ENCODE assay signal across 10 cellular contexts in the genomic region with DNA sequence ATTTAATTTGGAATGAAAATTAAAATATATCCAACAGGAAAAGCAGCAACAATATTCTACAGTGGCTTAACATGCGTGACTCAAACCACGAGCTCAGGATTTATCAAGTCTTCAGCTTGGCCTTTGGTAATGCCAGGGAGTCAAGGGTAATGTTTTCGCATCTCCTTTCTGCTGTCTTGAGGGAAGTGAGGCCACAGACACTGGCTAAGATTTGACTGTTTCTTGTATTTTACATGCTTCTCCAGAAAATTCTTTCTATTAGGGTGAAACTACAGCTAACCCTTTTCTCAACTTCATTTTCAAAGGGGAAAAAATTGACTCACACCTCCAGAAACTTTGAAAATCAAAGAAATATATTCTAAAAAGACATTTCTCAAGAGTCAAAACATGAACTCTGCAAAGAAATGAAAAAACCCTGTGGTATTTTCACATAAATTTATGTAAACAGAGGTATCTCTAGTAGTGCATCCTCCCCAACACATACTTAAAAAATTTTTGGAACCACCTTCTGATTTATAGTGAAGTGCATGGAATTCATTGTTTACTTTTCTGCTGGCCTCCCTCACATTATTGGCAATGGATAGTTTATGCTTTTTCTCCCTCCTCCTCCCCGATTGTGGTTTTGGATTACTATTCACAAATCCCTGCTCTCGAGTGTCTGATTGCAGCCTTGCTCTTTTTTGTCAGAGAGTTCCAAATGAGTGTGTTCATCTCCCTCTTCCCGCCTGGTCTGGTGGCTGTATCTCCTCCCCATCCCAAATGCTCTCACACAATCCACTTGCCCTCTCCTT. TPM values are rescaled to one million over a fixed set of nuclear protein-coding genes. Genes with fewer than 3 reads are reported as not detected.
DNase-seq lines count a peak whose midpoint lies in the region; ATAC-seq and TF ChIP-seq lines count a peak whose summit lies in the region.
"Had no signal": no experiment of that assay in that cellular context is flagged by ENCODE, and none has a peak within 500 bp of the region (broad histone marks: within the 10 kb centered on the region; RNA-seq: fewer than 3 reads in every experiment).

No MANE protein-coding gene starts in this region.

- POLR2A ChIA-PET in CD8-positive, alpha-beta T cell (lab: Charles Lee) = interaction anchor here (4.7 kb wide), 1 partner anchor 13 kb away, joined by 21 read pairs; no protein-coding TSS in a partner anchor

- H3K27me3 ChIP-seq in CD8-positive, alpha-beta T cell (ENCODE audit: insufficient read depth, low read length) = no peaks in the 10 kb centered on the region
- no peaks in the 10 kb centered on the region for H3K27me3 ChIP-seq in adipocyte (replicated peaks; ENCODE audit: control insufficient read depth, insufficient read depth, low read length)
- no peaks in the 10 kb centered on the region for H3K27me3 ChIP-seq in neuronal stem cell (ENCODE audit: control insufficient read depth in 3 of 3, insufficient read depth in 3 of 3, low read depth in 1 of 3, low read length in 3 of 3)

- no peak overlapping the region for H3K4me3 Mint-ChIP-seq in CD8-positive, alpha-beta T cell
- H3K4me3 Mint-ChIP-seq: activated naive CD8-positive, alpha-beta T cell had no signal

- CTCF ChIA-PET in CD8-positive, alpha-beta T cell (lab: Charles Lee) = interaction anchor here (1.5 kb wide), 1 partner anchor 14 kb away, joined by 7 read pairs; no protein-coding TSS in a partner anchor

- no peak overlapping the region for H3K18ac ChIP-seq in neuronal stem cell (ENCODE audit: low read length)

- no peaks in the 10 kb centered on the region for H3K9me3 Mint-ChIP-seq in CD8-positive, alpha-beta T cell

- no peak for TF ChIP-seq CTCF in CD8-positive, alpha-beta T cell (IDR thresholded peaks at IDR 0.05)
- no peak for TF ChIP-seq CTCF in mucosa of descending colon (IDR thresholded peaks at IDR 0.05)

- peaks cover 63% of the 10 kb centered on the region for H3K36me3 Mint-ChIP-seq in CD8-positive, alpha-beta T cell

- peak overlapping the region; percentile 9 for H3K27ac Mint-ChIP-seq in CD8-positive, alpha-beta T cell
- H3K27ac Mint-ChIP-seq: activated naive CD8-positive, alpha-beta T cell had no signal

- no CpG with 5 or more reads among the region's 6 CpGs for WGBS in neuronal stem cell (ENCODE audit: extremely low coverage in 2 of 2, insufficient read length in 2 of 2, insufficient replicate concordance in 1 of 2), 2 donors

- no peak for DNase-seq in CD8-positive, alpha-beta T cell
- DNase-seq in HS-5 (ENCODE audit: low read depth) = peak; percentile 57
- peak; percentile 68 for DNase-seq in adipocyte (ENCODE audit: low read depth)
- DNase-seq in neuronal stem cell (ENCODE audit: low spot score) = no peak
- DNase-seq in DMS79 treated with DMSO at 0.1 percent for 48 hours (lab: John Stamatoyannopoulos, UW) = no peak
- DNase-seq in retina = no peak
- DNase-seq in mucosa of descending colon = no peak

- H2BK12ac ChIP-seq in neuronal stem cell (ENCODE audit: low read length) = no peak overlapping the region

- no peak overlapping the region for H3K4ac ChIP-seq in neuronal stem cell (ENCODE audit: low read length)

- ATAC-seq in CD8-positive, alpha-beta T cell = no peak
- ATAC-seq in mucosa of descending colon = no peak

- intact Hi-C loops in CD8-positive, alpha-beta T cell (cut with DNase I, micrococcal nuclease) = no loop called here
- intact Hi-C loops in mucosa of descending colon (cut with DNase I, micrococcal nuclease) = no loop called here

- no peak overlapping the region for H3K4me2 ChIP-seq in neuronal stem cell (ENCODE audit: insufficient read depth, low read length, poor library complexity, severe bottlenecking)

- no peak overlapping the region for H4K91ac ChIP-seq in neuronal stem cell (ENCODE audit: low read depth, low read length, poor library complexity)

- peaks cover 2% of the 10 kb centered on the region for H3K79me1 ChIP-seq in neuronal stem cell (ENCODE audit: low read depth, low read length)

- H2BK120ac ChIP-seq in neuronal stem cell (ENCODE audit: low read depth, low read length) = no peak overlapping the region

- no peak overlapping the region for H2BK5ac ChIP-seq in neuronal stem cell (ENCODE audit: low read length)

- no peak overlapping the region for H2AK5ac ChIP-seq in neuronal stem cell (ENCODE audit: low read depth, low read length)

- no peak overlapping the region for H3K27ac ChIP-seq in CD8-positive, alpha-beta T cell (ENCODE audit: low read depth, low read length)
- no peak overlapping the region for H3K27ac ChIP-seq in neuronal stem cell (replicated peaks; ENCODE audit: low read length)

- peak overlapping the region; percentile 66 for H2AFZ ChIP-seq in neuronal stem cell (ENCODE audit: low read length)

- H4K8ac ChIP-seq in neuronal stem cell (ENCODE audit: low read depth, low read length) = no peak overlapping the region

- no peak overlapping the region for H3K4me3 ChIP-seq in CD8-positive, alpha-beta T cell (ENCODE audit: low read depth, low read length)
- H3K4me3 ChIP-seq in adipocyte (ENCODE audit: low read length) (no peak overlapping the region), neuronal stem cell (ENCODE audit: low read length in 2 of 2) (no peak overlapping the region), mucosa of descending colon (no peak overlapping the region)

- peaks cover 12% of the 10 kb centered on the region for H3K4me1 ChIP-seq in CD8-positive, alpha-beta T cell (ENCODE audit: insufficient read depth, low read length)
- H3K4me1 ChIP-seq in adipocyte (ENCODE audit: control insufficient read depth, insufficient read depth, low read length) = peaks cover 40% of the 10 kb centered on the region
- H3K4me1 ChIP-seq in neuronal stem cell (ENCODE audit: control insufficient read depth in 2 of 2, insufficient read depth in 1 of 2, low read depth in 1 of 2, low read length in 2 of 2) = peaks cover 3 to 4% of the 10 kb centered on the region in 2 donors
- no peaks in the 10 kb centered on the region for H3K4me1 ChIP-seq in mucosa of descending colon (ENCODE audit: low read depth)

- H3K27me3 Mint-ChIP-seq in CD8-positive, alpha-beta T cell (ENCODE audit: low read depth) = no peaks in the 10 kb centered on the region
- H3K27me3 Mint-ChIP-seq: activated naive CD8-positive, alpha-beta T cell had no signal

- no peaks in the 10 kb centered on the region for H3K9me3 ChIP-seq in CD8-positive, alpha-beta T cell (ENCODE audit: low read length)
- H3K9me3 ChIP-seq in adipocyte (ENCODE audit: control insufficient read depth, low read length) (no peaks in the 10 kb centered on the region), neuronal stem cell (replicated peaks in 1 of 2; ENCODE audit: control insufficient read depth in 2 of 2, insufficient read depth in 1 of 2, low read depth in 1 of 2, low read length in 2 of 2) (no peaks in the 10 kb centered on the region), mucosa of descending colon (no peaks in the 10 kb centered on the region)

- H3K23ac ChIP-seq in neuronal stem cell (ENCODE audit: low read depth, low read length, poor library complexity) = no peak overlapping the region

- H3K9ac ChIP-seq in adipocyte (ENCODE audit: low read length) (no peak overlapping the region), neuronal stem cell (ENCODE audit: low read depth, low read length, poor library complexity) (no peak overlapping the region)

- no peaks in the 10 kb centered on the region for H3K36me3 ChIP-seq in CD8-positive, alpha-beta T cell (ENCODE audit: insufficient read depth, low read length)
- H3K36me3 ChIP-seq in adipocyte (ENCODE audit: control insufficient read depth, insufficient read depth, low read length, severe bottlenecking) (no peaks in the 10 kb centered on the region), neuronal stem cell (replicated peaks in 1 of 2; ENCODE audit: control insufficient read depth in 2 of 2, insufficient read depth in 2 of 2, low read length in 2 of 2) (no peaks in the 10 kb centered on the region), mucosa of descending colon (ENCODE audit: low read depth) (no peaks in the 10 kb centered on the region)

- no peak overlapping the region for H2BK15ac ChIP-seq in neuronal stem cell (ENCODE audit: low read length)

- H3K4me1 Mint-ChIP-seq in CD8-positive, alpha-beta T cell (ENCODE audit: low read depth) = peaks cover 56% of the 10 kb centered on the region

- H3K14ac ChIP-seq in neuronal stem cell (ENCODE audit: low read length) = no peak overlapping the region

RNA-seq across cellular contexts. Expression of a gene that starts 48.7 kb away (rescaled TPM):
- 10 to 100 TPM; 13.5 to 15.4 TPM for total RNA-seq in CD8-positive, alpha-beta T cell
- polyA plus RNA-seq in neuronal stem cell (2013, experiment 1 of 2) = 0.49 TPM
- polyA plus RNA-seq in neuronal stem cell (2013, experiment 2 of 2) = 0.46 TPM
- total RNA-seq in mucosa of descending colon = 10 to 100 TPM; 11.4 to 18.3 (median 12.0) TPM
- total RNA-seq: G401, OCI-LY7 had no signal

Comparison
In these comparisons a context has a peak if more than half of its experiments do, and no peak if none do; other contexts are left out.
1. DNase-seq: peak in HS-5 (single experiment) and adipocyte (single experiment); none in CD8-positive, alpha-beta T cell (0 of 7), neuronal stem cell (single experiment), DMS79 treated with DMSO at 0.1 percent for 48 hours (single experiment), retina (single experiment) and mucosa of descending colon (0 of 3).